In genomic region chr1:202585591-202585934, GRCh38 we compare ENCODE assay signal across 13 cellular contexts.
DNase-seq lines count a peak whose midpoint lies in the region; ATAC-seq and TF ChIP-seq lines count a peak whose summit lies in the region.
"Had no signal": no experiment of that assay in that cellular context is flagged by ENCODE, and none has a peak within 500 bp of the region (broad histone marks: within the 10 kb centered on the region; RNA-seq: fewer than 3 reads in every experiment).

No MANE protein-coding gene starts in this region.

- H3K36me3 Mint-ChIP-seq in endodermal cell (ENCODE audit: low read depth), result peaks cover 2% of the 10 kb centered on the region

- H3K79me2 ChIP-seq in osteoblast (ENCODE audit: insufficient read depth, low read length), result no peaks in the 10 kb centered on the region

- no peaks in the 10 kb centered on the region for H3K27me3 Mint-ChIP-seq in endodermal cell (ENCODE audit: insufficient read depth)

- peaks cover 0 to 31% (median 0%) of the 10 kb centered on the region in 9 donors for H3K27me3 ChIP-seq in heart left ventricle
- no peaks in the 10 kb centered on the region for H3K27me3 ChIP-seq in endodermal cell (ENCODE audit: control insufficient read depth, insufficient read depth, low read length, poor library complexity, severe bottlenecking)
- H3K27me3 ChIP-seq in osteoblast (ENCODE audit: insufficient read depth, low read length), result no peaks in the 10 kb centered on the region
- no peaks in the 10 kb centered on the region for H3K27me3 ChIP-seq in uterus
- H3K27me3 ChIP-seq: brain microvascular endothelial cell, upper lobe of left lung had no signal

- no peaks in the 10 kb centered on the region for H3K9me3 ChIP-seq in heart left ventricle
- no peaks in the 10 kb centered on the region for H3K9me3 ChIP-seq in endodermal cell (ENCODE audit: control insufficient read depth, low read length)
- H3K9me3 ChIP-seq in osteoblast (ENCODE audit: low read depth, low read length), result no peaks in the 10 kb centered on the region
- H3K9me3 ChIP-seq in uterus, result no peaks in the 10 kb centered on the region
- H3K9me3 ChIP-seq: upper lobe of left lung had no signal

- DNase-seq in heart left ventricle, result no peak
- DNase-seq in left ventricle myocardium superior, result no peak
- no peak for DNase-seq in endodermal cell
- DNase-seq in osteoblast (ENCODE audit: insufficient read length, low spot score, missing footprints), result peak; percentile 55
- no peak for DNase-seq in uterus
- no peak for DNase-seq in hypothalamus (lab: John Stamatoyannopoulos, UW)
- no peak for DNase-seq in KG1 (lab: John Stamatoyannopoulos, UW)
- DNase-seq: activated effector memory CD4-positive, alpha-beta T cell treated with Interleukin-2 at 50 U/mL for 16 hours; brain microvascular endothelial cell; effector CD4-positive, alpha-beta T cell; upper lobe of left lung had no signal

- H3K9ac ChIP-seq in endodermal cell (ENCODE audit: extremely low read depth, low read length, poor library complexity, severe bottlenecking), result peak overlapping the region; percentile 11

- H4K20me1 ChIP-seq in osteoblast (ENCODE audit: insufficient read depth, low read length), result no peaks in the 10 kb centered on the region

- intact Hi-C loops in heart left ventricle (cut with DNase I), result loop anchor here in 1 of 10 donors (5.0 kb wide), 1 partner anchor 42 kb away; no protein-coding TSS in a partner anchor
- intact Hi-C loops in left ventricle myocardium superior (cut with micrococcal nuclease), result no loop called here
- intact Hi-C loops in uterus (cut with DNase I; ENCODE audit: low total_unique reads), result no loop called here

- TF ChIP-seq POLR2A in heart left ventricle (IDR thresholded peaks at IDR 0.05) (no peak), uterus (IDR thresholded peaks at IDR 0.05) (no peak)

- no peak overlapping the region for H3K4me3 ChIP-seq in heart left ventricle
- H3K4me3 ChIP-seq in endodermal cell (ENCODE audit: low read length), result no peak overlapping the region
- no peak overlapping the region for H3K4me3 ChIP-seq in osteoblast (ENCODE audit: insufficient read depth, low read length)
- H3K4me3 ChIP-seq in uterus, result no peak overlapping the region
- H3K4me3 ChIP-seq: SK-N-MC, upper lobe of left lung had no signal

- H3K4me1 ChIP-seq in heart left ventricle (peaks cover 17 to 71% (median 54%) of the 10 kb centered on the region in 12 donors), endodermal cell (ENCODE audit: control insufficient read depth, insufficient read depth, low read length) (peaks cover 47% of the 10 kb centered on the region), osteoblast (ENCODE audit: insufficient read depth, low read length) (peaks cover 57% of the 10 kb centered on the region), uterus (peaks cover 6 to 14% of the 10 kb centered on the region in 2 donors)

- H2AFZ ChIP-seq in osteoblast (ENCODE audit: low read length), result no peak overlapping the region

- H3K9me3 Mint-ChIP-seq in endodermal cell, result no peaks in the 10 kb centered on the region

- TF ChIP-seq CTCF in heart left ventricle (IDR thresholded peaks at IDR 0.05) (no peak), endodermal cell (conservative IDR thresholded peaks at IDR 0.05) (no peak), osteoblast (IDR thresholded peaks at IDR 0.05; ENCODE audit: extremely low read depth, low read depth, low read length) (no peak), uterus (IDR thresholded peaks at IDR 0.05) (no peak)

- no peak overlapping the region for H3K4me2 ChIP-seq in osteoblast (ENCODE audit: insufficient read depth, low read length)

- ATAC-seq in heart left ventricle (no peak), left ventricle myocardium superior (no peak), HG03159 (IDR thresholded peaks at IDR 0.05; ENCODE audit: unreplicated experiment) (no peak)

- no peak overlapping the region for H3K27ac Mint-ChIP-seq in endodermal cell

- H3K27ac ChIP-seq in heart left ventricle (peak overlapping the region in 10 of 12 donors; percentile 0 to 95 (median 85)), endodermal cell (ENCODE audit: low read depth, low read length) (peak overlapping the region; percentile 3), osteoblast (ENCODE audit: low read depth, low read length) (peak overlapping the region; percentile 38), uterus (peak overlapping the region; percentile 87 to 100)
- H3K27ac ChIP-seq: SK-N-MC had no signal

- H3K36me3 ChIP-seq in heart left ventricle (peaks cover 0 to 44% (median 38%) of the 10 kb centered on the region in 9 donors), endodermal cell (ENCODE audit: control insufficient read depth, insufficient read depth, low read length) (no peaks in the 10 kb centered on the region), osteoblast (ENCODE audit: insufficient read depth, low read length) (peaks cover 4% of the 10 kb centered on the region), uterus (no peaks in the 10 kb centered on the region)
- H3K36me3 ChIP-seq: brain microvascular endothelial cell had no signal

- no peak overlapping the region for H3K4me3 Mint-ChIP-seq in endodermal cell

- peaks cover 59% of the 10 kb centered on the region for H3K4me1 Mint-ChIP-seq in endodermal cell

Comparison
In these comparisons a context has a peak if more than half of its experiments do, and no peak if none do; other contexts are left out.
1. H3K27ac ChIP-seq: peak in every context shown above with its lines; median percentile 94 in uterus; 85 in heart left ventricle; 38 in osteoblast; 3 in endodermal cell.